ENCODE assay signal across 8 cellular contexts in the genomic region with DNA sequence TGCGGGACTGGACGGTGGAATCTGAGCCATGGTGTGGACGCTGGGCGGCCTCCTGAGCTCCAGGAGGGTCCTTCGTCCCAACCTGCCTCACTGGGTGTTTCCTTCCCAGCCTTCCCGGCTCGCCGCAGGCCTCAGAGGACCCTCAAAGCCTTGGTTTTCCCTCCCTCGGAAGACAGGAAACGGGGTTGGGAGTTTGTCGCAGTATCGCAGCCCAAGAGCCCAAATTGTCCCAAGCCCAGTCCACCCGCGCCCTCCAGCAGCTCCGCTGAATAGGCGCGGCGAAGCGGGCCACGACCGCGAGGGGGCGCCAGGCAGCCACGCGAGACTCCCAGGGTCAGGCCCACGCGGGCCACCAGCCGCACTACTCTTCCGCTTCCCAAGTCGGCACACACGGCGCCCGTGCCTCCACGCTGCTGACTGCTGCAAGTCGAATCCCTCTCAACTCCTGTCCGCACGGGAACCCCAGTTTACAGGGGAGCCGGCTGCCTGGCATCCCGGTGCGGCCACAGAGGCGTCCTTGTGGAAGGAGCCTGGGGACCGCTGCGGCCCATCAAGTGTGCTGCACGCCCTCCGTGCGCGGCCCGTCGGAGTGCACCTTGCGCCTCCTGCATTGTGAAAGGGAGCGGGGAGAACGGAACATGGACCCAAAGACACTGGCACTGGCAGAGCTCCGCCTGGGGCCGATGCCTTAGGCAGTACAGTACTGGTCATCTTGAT. TPM values are rescaled to one million over a fixed set of nuclear protein-coding genes. Genes with fewer than 3 reads are reported as not detected.
DNase-seq lines count a peak whose midpoint lies in the region; TF ChIP-seq lines count a peak whose summit lies in the region.

No MANE protein-coding gene starts in this region.

- DNase-seq in EL (peak; percentile 74), HCEC 1CT (peak; percentile 62), NCI-H2196 (lab: John Stamatoyannopoulos, UW; ENCODE audit: unreplicated experiment) (peak; percentile 67), dedifferentiated amniotic fluid mesenchymal stem cell (ENCODE audit: extremely low spot score) (peak; percentile 65), lower leg skin (ENCODE audit: low spot score in 2 of 2) (peak; percentile 81 to 97), NCI-H2227 treated with DMSO at 0.1 percent for 48 hours (lab: John Stamatoyannopoulos, UW) (no peak)
- DNase-seq in activated CD4-positive, alpha-beta T cell treated with anti-CD3 and anti-CD28 coated beads, Interleukin-2, amount 10 ng/mL, durations not matched to agents 7 days and 5 days = peak; percentile 88
- peak; percentile 93 for DNase-seq in stimulated activated CD4-positive, alpha-beta T cell treated with anti-CD3 and anti-CD28 coated beads, Interleukin-4, amount 100 ng/mL, for 1 hour

- H3K9me3 Mint-ChIP-seq in activated CD4-positive, alpha-beta T cell treated with anti-CD3 and anti-CD28 coated beads, Interleukin-2, amount 10 ng/mL, durations not matched to agents 7 days and 5 days = no peaks in the 10 kb centered on the region

- WGBS in lower leg skin, 2 donors = 4 to 11% methylated on average over 12 to 26 of the region's 54 CpGs

- H3K27ac Mint-ChIP-seq in activated CD4-positive, alpha-beta T cell treated with anti-CD3 and anti-CD28 coated beads, Interleukin-2, amount 10 ng/mL, durations not matched to agents 7 days and 5 days = peak overlapping the region; percentile 78

- CTCF ChIA-PET in activated CD4-positive, alpha-beta T cell treated with anti-CD3 and anti-CD28 coated beads, Interleukin-2, amount 10 ng/mL, durations not matched to agents 7 days and 5 days (lab: Charles Lee) = interaction anchor here (0.5 to 2.6 kb wide), 31 partner anchors 9 to 1625 kb away, joined by 3 to 36 read pairs (median 3); a partner anchor contains a TSS

- H3K27me3 Mint-ChIP-seq in activated CD4-positive, alpha-beta T cell treated with anti-CD3 and anti-CD28 coated beads, Interleukin-2, amount 10 ng/mL, durations not matched to agents 7 days and 5 days = peaks cover 2% of the 10 kb centered on the region

- no peak for TF ChIP-seq POLR2A in lower leg skin (IDR thresholded peaks at IDR 0.05)

- H3K4me1 Mint-ChIP-seq in activated CD4-positive, alpha-beta T cell treated with anti-CD3 and anti-CD28 coated beads, Interleukin-2, amount 10 ng/mL, durations not matched to agents 7 days and 5 days = peaks cover 10% of the 10 kb centered on the region

- no peaks in the 10 kb centered on the region for H3K36me3 Mint-ChIP-seq in activated CD4-positive, alpha-beta T cell treated with anti-CD3 and anti-CD28 coated beads, Interleukin-2, amount 10 ng/mL, durations not matched to agents 7 days and 5 days (ENCODE audit: low read depth)

- H3K4me3 Mint-ChIP-seq in activated CD4-positive, alpha-beta T cell treated with anti-CD3 and anti-CD28 coated beads, Interleukin-2, amount 10 ng/mL, durations not matched to agents 7 days and 5 days = peak overlapping the region; percentile 73

- peak overlapping the region; percentile 22 for H3K4me3 ChIP-seq in lower leg skin (ENCODE audit: low read depth, poor library complexity, severe bottlenecking)

- TF ChIP-seq CTCF in lower leg skin (IDR thresholded peaks at IDR 0.05) = peak in 1 of 3 donors; percentile 83

- POLR2A ChIA-PET in activated CD4-positive, alpha-beta T cell treated with anti-CD3 and anti-CD28 coated beads, Interleukin-2, amount 10 ng/mL, durations not matched to agents 7 days and 5 days (lab: Charles Lee) = interaction anchor here (0.8 kb wide), 1 partner anchor 41 kb away, joined by 4 read pairs; a partner anchor contains a TSS

- intact Hi-C loops in lower leg skin (cut with DNase I; ENCODE audit: low total_unique reads) = loop anchor here (5.0 kb wide), 1 partner anchor 226 kb away; no protein-coding TSS in a partner anchor

RNA-seq across cellular contexts. Expression of a gene that starts 40.4 kb away (rescaled TPM):
- total RNA-seq in activated CD4-positive, alpha-beta T cell treated with anti-CD3 and anti-CD28 coated beads, Interleukin-2, amount 10 ng/mL, durations not matched to agents 7 days and 5 days = 100 to 1,000 TPM; 291 to 318 TPM
- 100 to 1,000 TPM; 134 to 188 (median 167) TPM for total RNA-seq in lower leg skin

RNA-seq across cellular contexts. Expression of a gene that starts 50.4 kb away (rescaled TPM):
- not detected for total RNA-seq in activated CD4-positive, alpha-beta T cell treated with anti-CD3 and anti-CD28 coated beads, Interleukin-2, amount 10 ng/mL, durations not matched to agents 7 days and 5 days
- under 1 TPM in 1 of 4 donors, not detected in 3; 0.19 TPM for total RNA-seq in lower leg skin

RNA-seq across cellular contexts. Expression of a gene that starts 52.5 kb away (rescaled TPM):
- 10 to 100 TPM; 22.4 to 23.1 TPM for total RNA-seq in activated CD4-positive, alpha-beta T cell treated with anti-CD3 and anti-CD28 coated beads, Interleukin-2, amount 10 ng/mL, durations not matched to agents 7 days and 5 days
- total RNA-seq in lower leg skin = 10 to 100 TPM; 34.3 to 92.2 (median 57.1) TPM
